ENCODE assay signal across 11 cellular contexts in genomic region chr17:44543213-44543904, GRCh38. TPM values are rescaled to one million over a fixed set of nuclear protein-coding genes. Genes with fewer than 3 reads are reported as not detected.
DNase-seq lines count a peak whose midpoint lies in the region; ATAC-seq, FAIRE-seq and TF ChIP-seq lines count a peak whose summit lies in the region.
"Had no signal": no experiment of that assay in that cellular context is flagged by ENCODE, and none has a peak within 500 bp of the region (broad histone marks: within the 10 kb centered on the region; RNA-seq: fewer than 3 reads in every experiment).

No MANE protein-coding gene starts in this region.

- no peaks in the 10 kb centered on the region for H3K9me3 Mint-ChIP-seq in Caco-2 (ENCODE audit: unreplicated experiment)
- no peaks in the 10 kb centered on the region for H3K9me3 Mint-ChIP-seq in nephron

- H3K4ac ChIP-seq in H1 (replicated peaks; ENCODE audit: insufficient read length, low read depth, low read length), result no peak overlapping the region

- TF ChIP-seq CTCF in Caco-2 (IDR thresholded peaks at IDR 0.05; ENCODE audit: insufficient read depth in 1 of 2, low read depth in 1 of 2, low read length in 1 of 2, severe bottlenecking in 1 of 2, unreplicated experiment in 1 of 2), result no peak
- no peak for TF ChIP-seq CTCF in H1 (IDR thresholded peaks at IDR 0.05; ENCODE audit: control extremely low read depth in 1 of 3, insufficient read depth in 1 of 3, low read depth in 1 of 3, low read length in 3 of 3)
- no peak for TF ChIP-seq CTCF in nephron (IDR thresholded peaks at IDR 0.05; ENCODE audit: unreplicated experiment in 3 of 3)

- H3K4me1 Mint-ChIP-seq in Caco-2 (ENCODE audit: low read depth, unreplicated experiment) (peaks cover 50% of the 10 kb centered on the region), nephron (peaks cover 71% of the 10 kb centered on the region)
- H3K4me1 Mint-ChIP-seq: IgD-negative memory B cell had no signal

- BruUV-seq in Caco-2 (replicated peaks; lab: Mats Ljungman, UMichigan), result no TSS peak

- no peak for TF ChIP-seq POLR2A in H1 (IDR thresholded peaks at IDR 0.05; ENCODE audit: control extremely low read depth in 1 of 2, low read depth in 2 of 2, low read length in 2 of 2)

- no peaks in the 10 kb centered on the region; the same call in 1 of the 2 replicates for H3K79me1 ChIP-seq in H1 (ENCODE audit: low read depth, low read length)

- peak; percentile 96 for FAIRE-seq in H1 (lab: Jason Lieb, UNC)

- 0 out of 2 replicates have a peak overlapping the region, but pooled peaks have one; percentile 92 for H2AK5ac ChIP-seq in H1 (ENCODE audit: low read depth, low read length)

- DNase-seq in Caco-2, result peak; percentile 94 to 97
- peak; percentile 37 for DNase-seq in NCI-H460 (ENCODE audit: extremely low read depth, low read depth)
- DNase-seq in H1 (ENCODE audit: low read depth in 1 of 2, low spot score in 2 of 2), result peak; percentile 85 to 87
- DNase-seq in NCI-H446 treated with DMSO at 0.1 percent for 48 hours (lab: John Stamatoyannopoulos, UW), result no peak
- no peak for DNase-seq in NCI-H2107 (lab: John Stamatoyannopoulos, UW)
- DNase-seq: Right ventricle myocardium superior, uterus had no signal

- H3K14ac ChIP-seq in H1 (ENCODE audit: insufficient read length), result no peak overlapping the region

- H3K4me2 ChIP-seq in H1 (ENCODE audit: insufficient read depth in 1 of 2, low read depth in 2 of 2, low read length in 2 of 2), result peak overlapping the region; percentile 69 to 87

- H4K5ac ChIP-seq in H1 (ENCODE audit: insufficient read length, low read depth, low read length), result no peak overlapping the region

- CTCF ChIA-PET in Caco-2 (lab: Charles Lee) (interaction anchor here (0.6 to 2.6 kb wide), 12 partner anchors 10 to 325 kb away, joined by 3 to 18 read pairs (median 4); partner anchors contain the start of genes FZD2 and GPATCH8), H1 (lab: Charles Lee; ENCODE audit: partially characterized antibody) (interaction anchor here (0.6 to 3.9 kb wide), 7 partner anchors 10 to 167 kb away, joined by 3 to 18 read pairs (median 6); partner anchors contain the start of gene FZD2)

- H3K36me3 ChIP-seq in Caco-2 (ENCODE audit: control insufficient read depth, insufficient read depth, low read length) (no peaks in the 10 kb centered on the region), H1 (ENCODE audit: control insufficient read depth in 2 of 4, insufficient read depth in 4 of 4, low read length in 3 of 4) (no peaks in the 10 kb centered on the region)
- H3K36me3 ChIP-seq: uterus had no signal

- H3K4me1 ChIP-seq in Caco-2 (peaks cover 69% of the 10 kb centered on the region), H1 (replicated peaks in 1 of 4; ENCODE audit: control insufficient read depth in 3 of 4, insufficient read depth in 4 of 4, low read length in 3 of 4) (peaks cover 34 to 62% (median 48%) of the 10 kb centered on the region in 4 experiments)
- H3K4me1 ChIP-seq: uterus had no signal

- H3K4me3 ChIP-seq in Caco-2 (ENCODE audit: low read depth, low read length) (no peak overlapping the region), H1 (ENCODE audit: extremely low read depth in 1 of 4, insufficient read depth in 2 of 4, low read depth in 3 of 4, low read length in 4 of 4) (peak overlapping the region; percentile 12 to 50 (median 22); a peak in 5 of 8 replicates)
- H3K4me3 ChIP-seq: uterus had no signal

- no peak overlapping the region for H2AFZ ChIP-seq in H1 (ENCODE audit: low read length)

- no peaks in the 10 kb centered on the region for H3K27me3 Mint-ChIP-seq in Caco-2 (ENCODE audit: insufficient read depth, unreplicated experiment)
- no peaks in the 10 kb centered on the region for H3K27me3 Mint-ChIP-seq in nephron (ENCODE audit: low read depth)

- H3K9me3 ChIP-seq in Caco-2 (no peaks in the 10 kb centered on the region), H1 (ENCODE audit: insufficient read depth in 2 of 2, low read depth in 1 of 2, low read length in 1 of 2) (no peaks in the 10 kb centered on the region)
- H3K9me3 ChIP-seq: uterus had no signal

- no peak overlapping the region for H3K9ac ChIP-seq in H1 (replicated peaks in 1 of 4; ENCODE audit: extremely low read depth in 1 of 4, low read depth in 3 of 4, low read length in 3 of 4)

- no peak overlapping the region for H4K91ac ChIP-seq in H1 (replicated peaks; ENCODE audit: insufficient read length, low read length)

- no peaks in the 10 kb centered on the region for H3K79me2 ChIP-seq in H1 (ENCODE audit: control insufficient read depth in 1 of 2, insufficient read depth in 2 of 2, low read length in 2 of 2)

- H3K18ac ChIP-seq in H1 (ENCODE audit: extremely low read depth, low read length), result peak overlapping the region; percentile 83

- H3K4me3 Mint-ChIP-seq in Caco-2 (ENCODE audit: unreplicated experiment), result peak overlapping the region; percentile 45
- H3K4me3 Mint-ChIP-seq in nephron, result peak overlapping the region; percentile 73 to 75 (median 74)
- H3K4me3 Mint-ChIP-seq: IgD-negative memory B cell had no signal

- H4K20me1 ChIP-seq in H1 (replicated peaks in 1 of 2; ENCODE audit: control insufficient read depth in 1 of 2, insufficient read depth in 2 of 2, low read length in 2 of 2), result no peaks in the 10 kb centered on the region

- no peak overlapping the region for H2BK5ac ChIP-seq in H1 (ENCODE audit: low read depth, low read length)

- no peak overlapping the region for H2BK15ac ChIP-seq in H1 (ENCODE audit: low read length)

- H3K36me3 Mint-ChIP-seq in Caco-2 (ENCODE audit: insufficient read depth, unreplicated experiment) (peaks cover 36% of the 10 kb centered on the region), nephron (ENCODE audit: low read depth) (no peaks in the 10 kb centered on the region)
- H3K36me3 Mint-ChIP-seq: IgD-negative memory B cell had no signal

- H2BK12ac ChIP-seq in H1 (ENCODE audit: low read depth, low read length), result peak overlapping the region; percentile 40

- H3K27ac Mint-ChIP-seq in Caco-2 (ENCODE audit: unreplicated experiment) (peak overlapping the region; percentile 98), nephron (peak overlapping the region; percentile 99)
- H3K27ac Mint-ChIP-seq: IgD-negative memory B cell had no signal

- WGBS in H1 (ENCODE audit: extremely low coverage in 1 of 2, insufficient coverage in 1 of 2, insufficient read length in 1 of 2, insufficient replicate concordance in 2 of 2, low coverage in 1 of 2, low lambda C conversion rate in 2 of 2, missing lambda C conversion rate in 1 of 2), 2 experiments, result 7% methylated on average over 5 of the region's 5 CpGs; no CpG with 5 or more reads in 1 of the 2 experiments

- H3K27ac ChIP-seq in H1 (ENCODE audit: low read depth, low read length), result no peak overlapping the region
- H3K27ac ChIP-seq: uterus had no signal

- no peak overlapping the region for H3K23ac ChIP-seq in H1 (ENCODE audit: insufficient read length)

- H2BK120ac ChIP-seq in H1 (replicated peaks; ENCODE audit: low read depth, low read length), result no peak overlapping the region

- POLR2A ChIA-PET in Caco-2 (lab: Charles Lee) (interaction anchor here (0.5 to 2.5 kb wide), 12 partner anchors 9 to 322 kb away, joined by 3 to 46 read pairs (median 4); partner anchors contain the start of genes FZD2 and GPATCH8), H1 (lab: Charles Lee; ENCODE audit: partially characterized antibody) (interaction anchor here (0.7 to 14.7 kb wide), 8 partner anchors 9 to 119 kb away, joined by 3 to 219 read pairs (median 4); partner anchors contain the start of genes FZD2 and GPATCH8)

- H3K27me3 ChIP-seq in Caco-2 (replicated peaks; ENCODE audit: control insufficient read depth, insufficient read depth, low read length), result no peaks in the 10 kb centered on the region
- H3K27me3 ChIP-seq in H1 (replicated peaks in 1 of 4; ENCODE audit: control insufficient read depth in 3 of 4, extremely low read depth in 1 of 4, insufficient read depth in 3 of 4, low read length in 3 of 4), result peaks cover 10 to 60% (median 34%) of the 10 kb centered on the region in 4 experiments
- H3K27me3 ChIP-seq: uterus had no signal

- no peak overlapping the region for H4K8ac ChIP-seq in H1 (ENCODE audit: extremely low read depth, insufficient read depth, low read length)

- H3K56ac ChIP-seq in H1 (replicated peaks; ENCODE audit: insufficient read length, low read depth, low read length), result no peak overlapping the region

- ATAC-seq in GM19035 (IDR thresholded peaks at IDR 0.05; ENCODE audit: unreplicated experiment) (no peak), GM18511 (IDR thresholded peaks at IDR 0.05; ENCODE audit: unreplicated experiment) (no peak)

- TF ChIP-seq RAD21 in H1 (IDR thresholded peaks at IDR 0.05 in 1 of 2, conservative IDR thresholded peaks at IDR 0.05 in 1 of 2; ENCODE audit: low read depth in 2 of 2, low read length in 2 of 2), result peak; percentile 16 to 27; a peak in 1 of 4 replicates

- TF ChIP-seq EP300 in H1 (IDR thresholded peaks at IDR 0.05; ENCODE audit: borderline replicate concordance in 1 of 2, low read depth in 2 of 2, low read length in 2 of 2), result peak; percentile 41 to 98

- H3K23me2 ChIP-seq in H1 (ENCODE audit: low read depth, low read length), result peaks cover 3% of the 10 kb centered on the region; the same call in 1 of the 2 replicates

- intact Hi-C loops in Caco-2 (cut with micrococcal nuclease; ENCODE audit: unreplicated experiment), result loop anchor here (1.0 to 2.0 kb wide), 4 partner anchors 8 to 43 kb away; no protein-coding TSS in a partner anchor

- 0 out of 2 replicates have a peak overlapping the region, but pooled peaks have one; percentile 3 for H2BK20ac ChIP-seq in H1 (ENCODE audit: low read length)

RNA-seq across cellular contexts. Expression of gene FZD2, which starts 13.9 kb away (rescaled TPM):
- 36.4 and 39.5 TPM in 2 replicates for total RNA-seq in Caco-2 (2022)
- total RNA-seq in NCI-H460 (2014; rRNA removed; shearing (Covaris generic)), result 1.7 and 2.0 TPM in 2 replicates
- 2.0 and 6.1 TPM in 2 replicates for polyA plus RNA-seq in NCI-H460 (2014; cell fraction: nucleus; rRNA removed)
- total RNA-seq in H1 (2021; fragmentation: NEBNext Ultra II Directional; extraction: Animal tissue kit (Norgen Biotek cat#: 25700)), result 17.0 and 17.6 TPM in 2 replicates
- polyA plus RNA-seq in H1 (2011; rRNA removed), result 86.7 and 93.6 TPM in 2 replicates
- 41.3 TPM for polyA plus RNA-seq in H1 (2011; cell fraction: cytosol; rRNA removed)
- 37.7 TPM for polyA plus RNA-seq in H1 (2011; cell fraction: nucleus; rRNA removed)
- 21.7 to 33.8 TPM (median 32.4 TPM) in 4 replicates for polyA plus RNA-seq in H1 (2012, experiment 1 of 2)
- polyA plus RNA-seq in H1 (2012, experiment 2 of 2), result 30.9 TPM
- 12.3 TPM for polyA plus RNA-seq in H1 (2013, experiment 1 of 2)
- polyA plus RNA-seq in H1 (2013, experiment 2 of 2), result 12.0 TPM
- 22.5 and 38.9 TPM in 2 replicates for polyA minus RNA-seq in H1 (2011; rRNA and poly(A)+ RNA removed)
- 37.7 TPM for polyA minus RNA-seq in H1 (2011; cell fraction: cytosol; rRNA and poly(A)+ RNA removed)
- 23.6 TPM for polyA minus RNA-seq in H1 (2011; cell fraction: nucleus; rRNA and poly(A)+ RNA removed)
- polyA plus RNA-seq: IgD-negative memory B cell had no signal

RNA-seq across cellular contexts. Expression of gene GPATCH8, which starts 40.2 kb away (rescaled TPM):
- 53.4 and 55.5 TPM in 2 replicates for total RNA-seq in Caco-2 (2022)
- 17.8 and 20.0 TPM in 2 replicates for total RNA-seq in NCI-H460 (2014; rRNA removed; shearing (Covaris generic))
- 8.6 and 14.4 TPM in 2 replicates for polyA plus RNA-seq in NCI-H460 (2014; cell fraction: nucleus; rRNA removed)
- 51.5 and 58.1 TPM in 2 replicates for total RNA-seq in H1 (2021; fragmentation: NEBNext Ultra II Directional; extraction: Animal tissue kit (Norgen Biotek cat#: 25700))
- 20.5 and 21.6 TPM in 2 replicates for polyA plus RNA-seq in H1 (2011; rRNA removed)
- polyA plus RNA-seq in H1 (2011; cell fraction: cytosol; rRNA removed), result 18.4 TPM
- 35.3 TPM for polyA plus RNA-seq in H1 (2011; cell fraction: nucleus; rRNA removed)
- polyA plus RNA-seq in H1 (2012, experiment 1 of 2), result 23.8 to 31.5 TPM (median 26.7 TPM) in 4 replicates
- 3.3 TPM for polyA plus RNA-seq in H1 (2012, experiment 2 of 2)
- 27.9 TPM for polyA plus RNA-seq in H1 (2013, experiment 1 of 2)
- polyA plus RNA-seq in H1 (2013, experiment 2 of 2), result 27.4 TPM
- polyA minus RNA-seq in H1 (2011; rRNA and poly(A)+ RNA removed), result 32.5 and 32.9 TPM in 2 replicates
- polyA minus RNA-seq in H1 (2011; cell fraction: cytosol; rRNA and poly(A)+ RNA removed), result 24.1 TPM
- polyA minus RNA-seq in H1 (2011; cell fraction: nucleus; rRNA and poly(A)+ RNA removed), result 47.5 TPM

Comparison
In these comparisons a context has a peak if more than half of its experiments do, and no peak if none do; other contexts are left out.
1. DNase-seq: peak in Caco-2 (2 of 2), NCI-H460 (single experiment) and H1 (2 of 2); none in NCI-H446 treated with DMSO at 0.1 percent for 48 hours (single experiment) and NCI-H2107 (single experiment).